Comparison of ENCODE assay signal across 19 cellular contexts in genomic region chr3:133588784-133589465, GRCh38. TPM values are rescaled to one million over a fixed set of nuclear protein-coding genes. Genes with fewer than 3 reads are reported as not detected.
DNase-seq lines count a peak whose midpoint lies in the region; ATAC-seq, FAIRE-seq and TF ChIP-seq lines count a peak whose summit lies in the region.
"Had no signal": no experiment of that assay in that cellular context is flagged by ENCODE, and none has a peak within 500 bp of the region (broad histone marks: within the 10 kb centered on the region; RNA-seq: fewer than 3 reads in every experiment).

No MANE protein-coding gene starts in this region.

- no peak for ATAC-seq in activated T-cell treated with anti-CD3 and anti-CD28 coated beads, Interleukin-2, amount 50 U/mL, for 4 hours
- no peak for ATAC-seq in pancreas

- no peaks in the 10 kb centered on the region for H3K79me2 ChIP-seq in parathyroid adenoma

- peak overlapping the region; percentile 17 for H3K27ac ChIP-seq in parathyroid adenoma
- H3K27ac ChIP-seq in pancreas, result no peak overlapping the region
- H3K27ac ChIP-seq: HL-60, uterus had no signal

- H3K4me1 ChIP-seq in parathyroid adenoma, result peaks cover 18% of the 10 kb centered on the region
- H3K4me1 ChIP-seq in pancreas, result no peaks in the 10 kb centered on the region

- no peaks in the 10 kb centered on the region for H3K27me3 Mint-ChIP-seq in activated T-cell treated with anti-CD3 and anti-CD28 coated beads, Interleukin-2, amount 50 U/mL, for 24 hours
- H3K27me3 Mint-ChIP-seq in activated T-cell treated with anti-CD3 and anti-CD28 coated beads, Interleukin-2, amount 50 U/mL, for 4 hours (ENCODE audit: low read depth), result no peaks in the 10 kb centered on the region
- H3K27me3 Mint-ChIP-seq in chondrocyte (ENCODE audit: low read depth), result no peaks in the 10 kb centered on the region

- H3K27ac Mint-ChIP-seq in activated T-cell treated with anti-CD3 and anti-CD28 coated beads, Interleukin-2, amount 50 U/mL, for 24 hours, result peak overlapping the region; percentile 87
- peak overlapping the region; percentile 77 for H3K27ac Mint-ChIP-seq in chondrocyte (ENCODE audit: unreplicated experiment)
- H3K27ac Mint-ChIP-seq: endodermal cell; T-helper 2 cell treated with Interferon-gamma antibody and Interleukin-4, amounts not matched to agents 5 μg/mL and 100 μg/mL, for 36 hours had no signal

- 70 to 75% methylated on average over 2 of the region's 2 CpGs for WGBS in pancreas, 2 donors

- H3K27me3 ChIP-seq in parathyroid adenoma (ENCODE audit: control insufficient read depth, insufficient read depth, low read length) (no peaks in the 10 kb centered on the region), pancreas (no peaks in the 10 kb centered on the region)
- H3K27me3 ChIP-seq: uterus had no signal

- H3K9me3 Mint-ChIP-seq in activated T-cell treated with anti-CD3 and anti-CD28 coated beads, Interleukin-2, amount 50 U/mL, for 24 hours, result no peaks in the 10 kb centered on the region
- H3K9me3 Mint-ChIP-seq in activated T-cell treated with anti-CD3 and anti-CD28 coated beads, Interleukin-2, amount 50 U/mL, for 4 hours, result no peaks in the 10 kb centered on the region
- no peaks in the 10 kb centered on the region for H3K9me3 Mint-ChIP-seq in chondrocyte (ENCODE audit: low read depth)
- H3K9me3 Mint-ChIP-seq: CD14-positive monocyte; endodermal cell; T-helper 2 cell treated with Interferon-gamma antibody and Interleukin-4, amounts not matched to agents 5 μg/mL and 100 μg/mL, for 36 hours had no signal

- peaks cover 55% of the 10 kb centered on the region for H3K4me1 Mint-ChIP-seq in activated T-cell treated with anti-CD3 and anti-CD28 coated beads, Interleukin-2, amount 50 U/mL, for 24 hours (ENCODE audit: low read depth)
- peaks cover 13% of the 10 kb centered on the region for H3K4me1 Mint-ChIP-seq in activated T-cell treated with anti-CD3 and anti-CD28 coated beads, Interleukin-2, amount 50 U/mL, for 4 hours (ENCODE audit: low read depth)
- peaks cover 35% of the 10 kb centered on the region for H3K4me1 Mint-ChIP-seq in chondrocyte (ENCODE audit: low read depth)
- H3K4me1 Mint-ChIP-seq: CD14-positive monocyte, endodermal cell had no signal

- DNase-seq in activated T-cell treated with anti-CD3 and anti-CD28 coated beads, Interleukin-2, amount 50 U/mL, for 24 hours, result no peak
- DNase-seq in activated T-cell treated with anti-CD3 and anti-CD28 coated beads, Interleukin-2, amount 50 U/mL, for 4 hours, result no peak
- no peak for DNase-seq in LNCaP clone FGC (ENCODE audit: low read depth)
- no peak for DNase-seq in chondrocyte (ENCODE audit: low spot score)
- no peak for DNase-seq in HUDEP-2 (lab: John Stamatoyannopoulos, UW; ENCODE audit: unreplicated experiment in 76 of 76)
- no peak for DNase-seq in pancreas
- no peak for DNase-seq in NCI-H774 (lab: John Stamatoyannopoulos, UW)
- DNase-seq: DND-41, endodermal cell, hippocampal formation, NCI-H146, NCI-H226, posterior cingulate gyrus, uterus had no signal

- H2AFZ ChIP-seq in parathyroid adenoma, result no peak overlapping the region

- H3K4me3 Mint-ChIP-seq in activated T-cell treated with anti-CD3 and anti-CD28 coated beads, Interleukin-2, amount 50 U/mL, for 24 hours, result no peak overlapping the region
- no peak overlapping the region for H3K4me3 Mint-ChIP-seq in activated T-cell treated with anti-CD3 and anti-CD28 coated beads, Interleukin-2, amount 50 U/mL, for 4 hours
- H3K4me3 Mint-ChIP-seq in chondrocyte (ENCODE audit: unreplicated experiment), result no peak overlapping the region
- H3K4me3 Mint-ChIP-seq: CD14-positive monocyte; endodermal cell; T-helper 2 cell treated with Interferon-gamma antibody and Interleukin-4, amounts not matched to agents 5 μg/mL and 100 μg/mL, for 36 hours had no signal

- TF ChIP-seq CTCF in LNCaP clone FGC (IDR thresholded peaks at IDR 0.05; ENCODE audit: control insufficient read depth, extremely low read depth, insufficient read depth) (no peak), chondrocyte (IDR thresholded peaks at IDR 0.05) (no peak), parathyroid adenoma (IDR thresholded peaks at IDR 0.05) (no peak), pancreas (IDR thresholded peaks at IDR 0.05) (no peak)

- H3K4me3 ChIP-seq in LNCaP clone FGC (ENCODE audit: low read depth, low read length), result 0 out of 2 replicates have a peak overlapping the region, but pooled peaks have one; percentile 3
- H3K4me3 ChIP-seq in parathyroid adenoma (ENCODE audit: low read depth, low read length), result no peak overlapping the region
- H3K4me3 ChIP-seq in pancreas, result no peak overlapping the region
- H3K4me3 ChIP-seq: smooth muscle cell, uterus had no signal

- intact Hi-C loops in pancreas (cut with DNase I), result no loop called here

- peaks cover 79% of the 10 kb centered on the region for H3K36me3 Mint-ChIP-seq in activated T-cell treated with anti-CD3 and anti-CD28 coated beads, Interleukin-2, amount 50 U/mL, for 24 hours (ENCODE audit: low read depth)
- H3K36me3 Mint-ChIP-seq in activated T-cell treated with anti-CD3 and anti-CD28 coated beads, Interleukin-2, amount 50 U/mL, for 4 hours (ENCODE audit: insufficient read depth), result peaks cover 41% of the 10 kb centered on the region
- H3K36me3 Mint-ChIP-seq in chondrocyte (ENCODE audit: low read depth), result peaks cover 32% of the 10 kb centered on the region

- H3K36me3 ChIP-seq in parathyroid adenoma (ENCODE audit: control insufficient read depth, insufficient read depth, low read length), result no peaks in the 10 kb centered on the region
- peaks cover 0 to 42% (median 31%) of the 10 kb centered on the region in 3 donors for H3K36me3 ChIP-seq in pancreas
- H3K36me3 ChIP-seq: uterus had no signal

- no peak for FAIRE-seq in pancreas (lab: Jason Lieb, UNC)

- no peak overlapping the region for H3K9ac ChIP-seq in parathyroid adenoma

- H3K4me2 ChIP-seq in parathyroid adenoma (ENCODE audit: low read length), result no peak overlapping the region
- H3K4me2 ChIP-seq: smooth muscle cell had no signal

- H3K9me3 ChIP-seq in parathyroid adenoma (ENCODE audit: control insufficient read depth, low read length) (no peaks in the 10 kb centered on the region), pancreas (no peaks in the 10 kb centered on the region)
- H3K9me3 ChIP-seq: uterus had no signal

RNA-seq across cellular contexts. Expression of gene CDV3, which starts 15.4 kb away (rescaled TPM):
- 100 to 1,000 TPM; 361 to 373 (median 372) TPM for total RNA-seq in activated T-cell treated with anti-CD3 and anti-CD28 coated beads, Interleukin-2, amount 50 U/mL, for 4 hours
- total RNA-seq in chondrocyte, result 133 to 192 TPM (median 184 TPM) in 3 replicates
- 10 to 100 TPM; 52.0 to 92.9 (median 85.5) TPM for total RNA-seq in pancreas
- 10 to 100 TPM; 27.6 to 38.4 TPM for polyA plus RNA-seq in pancreas
